Comparison of ENCODE assay signal across 12 cellular contexts in genomic region chr1:112735752-112736151, GRCh38. TPM values are rescaled to one million over a fixed set of nuclear protein-coding genes. Genes with fewer than 3 reads are reported as not detected.
DNase-seq lines count a peak whose midpoint lies in the region; ATAC-seq, FAIRE-seq and TF ChIP-seq lines count a peak whose summit lies in the region.
"Had no signal": no experiment of that assay in that cellular context is flagged by ENCODE, and none has a peak within 500 bp of the region (broad histone marks: within the 10 kb centered on the region; RNA-seq: fewer than 3 reads in every experiment).

No MANE protein-coding gene starts in this region.

- no TSS peak for BruUV-seq in endothelial cell of umbilical vein (replicated peaks; lab: Mats Ljungman, UMichigan)

- H3K27me3 Mint-ChIP-seq in activated T-cell treated with anti-CD3 and anti-CD28 coated beads, Interleukin-2, amount 50 U/mL, for 72 hours (ENCODE audit: low read depth) = peaks cover 30% of the 10 kb centered on the region

- H3K27ac Mint-ChIP-seq in activated T-cell treated with anti-CD3 and anti-CD28 coated beads, Interleukin-2, amount 50 U/mL, for 72 hours = peak overlapping the region; percentile 51

- no peak for FAIRE-seq in endothelial cell of umbilical vein (lab: Jason Lieb, UNC)

- 91% methylated on average over 1 of the region's 1 CpG for WGBS in smooth muscle cell (ENCODE audit: low lambda C conversion rate)

- no peak overlapping the region for H3K4me2 ChIP-seq in endothelial cell of umbilical vein (ENCODE audit: insufficient read depth, low read length)
- H3K4me2 ChIP-seq in smooth muscle cell = peak overlapping the region; percentile 16

- peak in 1 of 2 donors; percentile 6 for DNase-seq in activated T-cell treated with anti-CD3 and anti-CD28 coated beads, Interleukin-2, amount 50 U/mL, for 72 hours
- no peak for DNase-seq in activated T-cell treated with anti-CD3 and anti-CD28 coated beads, Interleukin-2, amount 50 U/mL, for 48 hours
- peak; percentile 80 for DNase-seq in NCI-H226
- DNase-seq in endothelial cell of umbilical vein (ENCODE audit: low read depth, low spot score) = peak; percentile 26
- DNase-seq in smooth muscle cell (lab: John Stamatoyannopoulos, UW; ENCODE audit: unreplicated experiment) = no peak
- DNase-seq in SKM-1 treated with dmso at 0.1 percent for 144 hours (lab: John Stamatoyannopoulos, UW; ENCODE audit: unreplicated experiment) = no peak
- DNase-seq: head of caudate nucleus, SHP77 treated with DMSO at 0.1 percent for 48 hours had no signal

- POLR2A ChIA-PET in endothelial cell of umbilical vein (lab: Charles Lee) = interaction anchor here (0.6 kb wide), 1 partner anchor 18 kb away, joined by 5 read pairs; no protein-coding TSS in a partner anchor

- H3K4me3 ChIP-seq in endothelial cell of umbilical vein (replicated peaks in 1 of 3; ENCODE audit: insufficient read depth in 1 of 3, low read depth in 1 of 3, low read length in 3 of 3) = no peak overlapping the region
- no peak overlapping the region for H3K4me3 ChIP-seq in smooth muscle cell
- H3K4me3 ChIP-seq: skin epidermis had no signal

- no peaks in the 10 kb centered on the region for H3K9me3 Mint-ChIP-seq in activated T-cell treated with anti-CD3 and anti-CD28 coated beads, Interleukin-2, amount 50 U/mL, for 72 hours

- dilution Hi-C loops in endothelial cell of umbilical vein (cut with MboI; ENCODE audit: extremely low pct_ligation_motif_present, low sequenced_read_pairs) = no loop called here

- no peaks in the 10 kb centered on the region for H3K36me3 ChIP-seq in endothelial cell of umbilical vein (ENCODE audit: control insufficient read depth in 2 of 2, extremely low read depth in 1 of 2, insufficient read depth in 2 of 2, low read length in 2 of 2)
- H3K36me3 ChIP-seq in smooth muscle cell (ENCODE audit: low read depth) = no peaks in the 10 kb centered on the region

- H3K27ac ChIP-seq in endothelial cell of umbilical vein (ENCODE audit: insufficient read depth, low read depth, low read length) (no peak overlapping the region), smooth muscle cell (ENCODE audit: low read depth) (peak overlapping the region; percentile 75)
- H3K27ac ChIP-seq: C4-2B, skin epidermis had no signal

- H3K9ac ChIP-seq in endothelial cell of umbilical vein (replicated peaks; ENCODE audit: extremely low read depth, insufficient read depth, low read length) = no peak overlapping the region
- H3K9ac ChIP-seq in smooth muscle cell (ENCODE audit: low read depth) = no peak overlapping the region

- H3K4me1 ChIP-seq in endothelial cell of umbilical vein (ENCODE audit: control insufficient read depth, extremely low read depth, insufficient read depth, low read length) (no peaks in the 10 kb centered on the region), smooth muscle cell (ENCODE audit: low read depth) (no peaks in the 10 kb centered on the region)

- H3K27me3 ChIP-seq in endothelial cell of umbilical vein (ENCODE audit: control insufficient read depth in 2 of 2, insufficient read depth in 2 of 2, low read length in 2 of 2) (peaks cover 6 to 17% of the 10 kb centered on the region in 2 experiments), smooth muscle cell (ENCODE audit: low read depth) (no peaks in the 10 kb centered on the region)

- H3K9me1 ChIP-seq in endothelial cell of umbilical vein (replicated peaks; ENCODE audit: control insufficient read depth, extremely low read depth, insufficient read depth, low read length) = no peaks in the 10 kb centered on the region

- CTCF ChIA-PET in endothelial cell of umbilical vein (lab: Charles Lee) = interaction anchor here (1.0 kb wide), 1 partner anchor 19 kb away, joined by 4 read pairs; no protein-coding TSS in a partner anchor

- no peaks in the 10 kb centered on the region for H3K9me3 ChIP-seq in endothelial cell of umbilical vein (replicated peaks; ENCODE audit: control insufficient read depth, insufficient read depth, low read length)
- H3K9me3 ChIP-seq in smooth muscle cell (replicated peaks; ENCODE audit: low read depth) = no peaks in the 10 kb centered on the region

- no peaks in the 10 kb centered on the region for H3F3A ChIP-seq in smooth muscle cell (ENCODE audit: low read depth)

- TF ChIP-seq POLR2A in endothelial cell of umbilical vein (IDR thresholded peaks at IDR 0.05; ENCODE audit: low read depth, low read length) = no peak

- intact Hi-C loops in endothelial cell of umbilical vein (cut with micrococcal nuclease) = no loop called here

- H2AFZ ChIP-seq in endothelial cell of umbilical vein (ENCODE audit: low read depth, low read length) = no peak overlapping the region
- H2AFZ ChIP-seq in smooth muscle cell (ENCODE audit: low read depth) = no peak overlapping the region

- peak; percentile 82 to 95 for ATAC-seq in activated T-cell treated with anti-CD3 and anti-CD28 coated beads, Interleukin-2, amount 50 U/mL, for 72 hours (replicated peaks in 1 of 2)
- ATAC-seq in HG03442 (IDR thresholded peaks at IDR 0.05; ENCODE audit: unreplicated experiment) (no peak), GM21526 (IDR thresholded peaks at IDR 0.05; ENCODE audit: low FRiP score, unreplicated experiment) (no peak)

- H3K4me3 Mint-ChIP-seq in activated T-cell treated with anti-CD3 and anti-CD28 coated beads, Interleukin-2, amount 50 U/mL, for 72 hours = no peak overlapping the region

- H4K20me1 ChIP-seq in endothelial cell of umbilical vein (replicated peaks; ENCODE audit: control insufficient read depth, extremely low read depth, insufficient read depth, low read length) (no peaks in the 10 kb centered on the region), smooth muscle cell (ENCODE audit: low read depth) (no peaks in the 10 kb centered on the region)

- peaks cover 0 to 2% of the 10 kb centered on the region in 2 donors for H3K36me3 Mint-ChIP-seq in activated T-cell treated with anti-CD3 and anti-CD28 coated beads, Interleukin-2, amount 50 U/mL, for 72 hours (ENCODE audit: insufficient read depth in 2 of 2)

- no peaks in the 10 kb centered on the region for H3K79me2 ChIP-seq in endothelial cell of umbilical vein (ENCODE audit: control insufficient read depth, insufficient read depth, low read length)
- H3K79me2 ChIP-seq in smooth muscle cell (ENCODE audit: low read depth) = no peaks in the 10 kb centered on the region

- H3K4me1 Mint-ChIP-seq in activated T-cell treated with anti-CD3 and anti-CD28 coated beads, Interleukin-2, amount 50 U/mL, for 72 hours (ENCODE audit: low read depth) = peaks cover 16% of the 10 kb centered on the region

- TF ChIP-seq CTCF in endothelial cell of umbilical vein (IDR thresholded peaks at IDR 0.05; ENCODE audit: extremely low read depth in 1 of 2, insufficient read depth in 1 of 2, low read depth in 1 of 2, low read length in 2 of 2) (no peak), smooth muscle cell (IDR thresholded peaks at IDR 0.05; ENCODE audit: borderline replicate concordance, insufficient read depth, poor library complexity, severe bottlenecking) (no peak)

TF ChIP-seq in endothelial cell of umbilical vein, 7 proteins besides CTCF, POLR2A, EP300 and RAD21:
- TF ChIP-seq MYC (IDR thresholded peaks at IDR 0.05; ENCODE audit: low read depth, low read length) (no peak), JUN (IDR thresholded peaks at IDR 0.05; ENCODE audit: borderline replicate concordance, insufficient read depth, insufficient read length, low read depth) (peak; percentile 5), MAX (IDR thresholded peaks at IDR 0.05; ENCODE audit: insufficient read depth, insufficient read length) (no peak), EZH2 (IDR thresholded peaks at IDR 0.05; ENCODE audit: borderline replicate concordance, low read depth, low read length, severe bottlenecking) (no peak), POLR2AphosphoS5 (IDR thresholded peaks at IDR 0.05; ENCODE audit: insufficient read depth, low read depth, low read length) (no peak), FOS (IDR thresholded peaks at IDR 0.05; ENCODE audit: borderline replicate concordance, insufficient read depth, low read length) (peak; percentile 87), GATA2 (IDR thresholded peaks at IDR 0.05; ENCODE audit: insufficient read depth, insufficient read length, low read depth, low read length) (no peak)

RNA-seq across cellular contexts. Expression of gene PPM1J, which starts 20.6 kb away (rescaled TPM):
- total RNA-seq in activated T-cell treated with anti-CD3 and anti-CD28 coated beads, Interleukin-2, amount 50 U/mL, for 72 hours = 1 to 10 TPM; 1.2 to 1.3 TPM
- 1.7 and 2.4 TPM in 2 replicates for total RNA-seq in endothelial cell of umbilical vein
- polyA plus RNA-seq in endothelial cell of umbilical vein = 3.1 and 3.2 TPM in 2 replicates
- 1.7 and 2.7 TPM in 2 replicates for polyA plus RNA-seq in endothelial cell of umbilical vein (2011; cell fraction: cytosol; rRNA removed)
- polyA plus RNA-seq in endothelial cell of umbilical vein (2011; cell fraction: nucleus; rRNA removed) = 6.6 and 7.0 TPM in 2 replicates
- 1.4 and 1.7 TPM in 2 replicates for polyA plus RNA-seq in endothelial cell of umbilical vein (2012)
- polyA minus RNA-seq in endothelial cell of umbilical vein = 1.0 and 1.7 TPM in 2 replicates
- not detected for polyA minus RNA-seq in endothelial cell of umbilical vein (2011; cell fraction: cytosol; rRNA and poly(A)+ RNA removed)
- 0.58 and 0.96 TPM in 2 replicates for polyA minus RNA-seq in endothelial cell of umbilical vein (2011; cell fraction: nucleus; rRNA and poly(A)+ RNA removed)
- total RNA-seq in smooth muscle cell = 0.40 and 1.2 TPM in 2 replicates
- 4.7 and 5.2 TPM in 2 replicates for polyA plus RNA-seq in smooth muscle cell

RNA-seq across cellular contexts. Expression of gene RHOC, which starts 28.8 kb away (rescaled TPM):
- total RNA-seq in activated T-cell treated with anti-CD3 and anti-CD28 coated beads, Interleukin-2, amount 50 U/mL, for 72 hours = 10 to 100 TPM; 45.7 to 54.4 TPM
- 652 and 699 TPM in 2 replicates for total RNA-seq in endothelial cell of umbilical vein
- 1,244 and 1,340 TPM in 2 replicates for polyA plus RNA-seq in endothelial cell of umbilical vein
- 1,507 and 1,589 TPM in 2 replicates for polyA plus RNA-seq in endothelial cell of umbilical vein (2011; cell fraction: cytosol; rRNA removed)
- polyA plus RNA-seq in endothelial cell of umbilical vein (2011; cell fraction: nucleus; rRNA removed) = 615 and 657 TPM in 2 replicates
- polyA plus RNA-seq in endothelial cell of umbilical vein (2012) = 941 and 1,005 TPM in 2 replicates
- 905 and 1,030 TPM in 2 replicates for polyA minus RNA-seq in endothelial cell of umbilical vein
- polyA minus RNA-seq in endothelial cell of umbilical vein (2011; cell fraction: cytosol; rRNA and poly(A)+ RNA removed) = 73.2 TPM
- 134 and 141 TPM in 2 replicates for polyA minus RNA-seq in endothelial cell of umbilical vein (2011; cell fraction: nucleus; rRNA and poly(A)+ RNA removed)
- total RNA-seq in smooth muscle cell = 270 and 303 TPM in 2 replicates
- 518 and 596 TPM in 2 replicates for polyA plus RNA-seq in smooth muscle cell

Comparison
In these comparisons a context has a peak if more than half of its experiments do, and no peak if none do; other contexts are left out.
1. ATAC-seq: peak in activated T-cell treated with anti-CD3 and anti-CD28 coated beads, Interleukin-2, amount 50 U/mL, for 72 hours (2 of 2); none in HG03442 (single experiment) and GM21526 (single experiment).
2. DNase-seq: peak in NCI-H226 (single experiment) and endothelial cell of umbilical vein (single experiment); none in activated T-cell treated with anti-CD3 and anti-CD28 coated beads, Interleukin-2, amount 50 U/mL, for 48 hours (0 of 2), smooth muscle cell (single experiment) and SKM-1 treated with dmso at 0.1 percent for 144 hours (single experiment).